ENCODE assay signal across 5 cellular contexts in genomic region chr1:181732218-181732990, GRCh38.
"Had no signal": no experiment of that assay in that cellular context is flagged by ENCODE, and none has a peak within 500 bp of the region (broad histone marks: within the 10 kb centered on the region; RNA-seq: fewer than 3 reads in every experiment).

No MANE protein-coding gene starts in this region.

- DNase-seq: H9, HCEC 1CT, KBM-7 had no signal

- H3K9me3 Mint-ChIP-seq: GM23338, H9, IgD-negative memory B cell had no signal

- H3K27me3 Mint-ChIP-seq: IgD-negative memory B cell had no signal

- H3K4me2 ChIP-seq: GM23338 had no signal

- ATAC-seq: GM23338 had no signal

- H3K4me3 ChIP-seq: GM23338 had no signal

- H3K4me1 Mint-ChIP-seq: IgD-negative memory B cell had no signal

- H3K27ac Mint-ChIP-seq: GM23338, IgD-negative memory B cell had no signal

- H3K4me3 Mint-ChIP-seq: GM23338, H9, IgD-negative memory B cell had no signal

- H2AFZ ChIP-seq: GM23338 had no signal
